27 cellular contexts compared by ENCODE assay signal in the genomic region with DNA sequence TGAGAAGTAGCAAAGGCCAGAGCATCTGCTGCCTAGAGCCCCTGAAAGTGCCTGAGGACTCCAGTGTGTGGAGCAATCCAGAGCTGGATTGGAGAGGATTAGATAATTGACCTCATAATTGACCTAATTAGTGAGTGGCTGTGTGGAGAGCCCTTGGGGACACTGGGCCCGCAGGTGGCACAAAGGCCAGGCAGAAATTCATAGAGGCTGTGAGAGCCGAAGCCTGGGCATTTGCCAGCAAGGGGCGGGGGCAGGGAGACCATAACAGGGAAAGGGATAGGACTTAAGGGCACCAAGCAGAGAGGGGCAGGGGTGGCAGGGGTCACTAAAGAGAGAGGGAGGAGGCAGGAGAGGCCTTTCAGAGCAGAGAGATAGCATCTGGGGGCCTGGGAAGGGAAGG.
"Had no signal": no experiment of that assay in that cellular context is flagged by ENCODE, and none has a peak within 500 bp of the region (broad histone marks: within the 10 kb centered on the region; RNA-seq: fewer than 3 reads in every experiment).

No MANE protein-coding gene starts in this region.

- H2AFZ ChIP-seq: hepatocyte, parathyroid adenoma had no signal

- H3K4me1 ChIP-seq: esophagus muscularis mucosa, foreskin keratinocyte, gastroesophageal sphincter, heart left ventricle, parathyroid adenoma, prostate gland, right atrium auricular region, upper lobe of right lung, uterus had no signal

- H3K4me3 Mint-ChIP-seq: memory B cell; natural killer cell; neural crest cell; stimulated activated naive CD8-positive, alpha-beta T cell treated with anti-CD3 and anti-CD28 coated beads, Interleukin-15, amount 100 ng/mL, for 72 hours had no signal

- H3K4me1 Mint-ChIP-seq: memory B cell had no signal

- H3K4me3 ChIP-seq: esophagus muscularis mucosa, gastroesophageal sphincter, heart left ventricle, hepatocyte, lung, prostate gland, right atrium auricular region, smooth muscle cell, suprapubic skin, transverse colon, upper lobe of right lung, uterus had no signal

- H3K27ac Mint-ChIP-seq: memory B cell, natural killer cell had no signal

- H3K36me3 ChIP-seq: esophagus muscularis mucosa, gastroesophageal sphincter, heart left ventricle, prostate gland, right atrium auricular region, suprapubic skin, transverse colon, upper lobe of right lung, uterus had no signal

- H3K27me3 ChIP-seq: esophagus muscularis mucosa, foreskin keratinocyte, gastroesophageal sphincter, hepatocyte, right atrium auricular region, suprapubic skin, transverse colon, upper lobe of right lung, uterus had no signal

- H3K27ac ChIP-seq: esophagus muscularis mucosa, foreskin keratinocyte, gastroesophageal sphincter, heart left ventricle, hepatocyte, parathyroid adenoma, prostate gland, right atrium auricular region, suprapubic skin, transverse colon, upper lobe of right lung, uterus had no signal

- H3K9me3 ChIP-seq: esophagus muscularis mucosa, gastroesophageal sphincter, heart left ventricle, prostate gland, right atrium auricular region, suprapubic skin, transverse colon, upper lobe of right lung, uterus had no signal

- DNase-seq: dermis blood vessel endothelial cell; effector memory CD4-positive, alpha-beta T cell; foreskin keratinocyte; kidney; natural killer cell; stimulated activated CD4-positive, alpha-beta T cell treated with anti-CD3 and anti-CD28 coated beads, Interleukin-12 subunit alpha, Interleukin-12 subunit beta, amount 100 ng/mL, for 4 hours; stimulated activated CD4-positive, alpha-beta T cell treated with anti-CD3 and anti-CD28 coated beads, Interleukin-1b, Interleukin-23, amount 100 ng/mL, for 48 hours; stimulated activated CD4-positive, alpha-beta T cell treated with anti-CD3 and anti-CD28 coated beads, Interleukin-4, amount 100 ng/mL, for 1 hour; stimulated activated CD8-positive, alpha-beta memory T cell treated with anti-CD3 and anti-CD28 coated beads, Interleukin-4, amount 100 ng/mL, for 48 hours; stimulated activated naive CD4-positive, alpha-beta T cell; stimulated activated naive CD8-positive, alpha-beta T cell treated with anti-CD3 and anti-CD28 coated beads, Interleukin-15, amount 100 ng/mL, for 72 hours; transverse colon; upper lobe of right lung; uterus had no signal

- H3K36me3 Mint-ChIP-seq: memory B cell, natural killer cell had no signal

- H3K9ac ChIP-seq: parathyroid adenoma had no signal

- H3K79me2 ChIP-seq: hepatocyte, parathyroid adenoma had no signal

- ATAC-seq: foreskin keratinocyte; gastroesophageal sphincter; heart left ventricle; natural killer cell; sciatic nerve; stimulated activated naive CD8-positive, alpha-beta T cell treated with anti-CD3 and anti-CD28 coated beads, Interleukin-15, amount 100 ng/mL, for 72 hours; upper lobe of right lung had no signal

- H3K4me2 ChIP-seq: hepatocyte, smooth muscle cell had no signal

- H3K27me3 Mint-ChIP-seq: stimulated activated naive CD8-positive, alpha-beta T cell treated with anti-CD3 and anti-CD28 coated beads, Interleukin-15, amount 100 ng/mL, for 72 hours had no signal

- H3K9me3 Mint-ChIP-seq: memory B cell; natural killer cell; stimulated activated naive CD8-positive, alpha-beta T cell treated with anti-CD3 and anti-CD28 coated beads, Interleukin-15, amount 100 ng/mL, for 72 hours had no signal
